Comparison of ENCODE assay signal across 8 cellular contexts in genomic region chr14:70908918-70909641, GRCh38. TPM values are rescaled to one million over a fixed set of nuclear protein-coding genes. Genes with fewer than 3 reads are reported as not detected.
DNase-seq lines count a peak whose midpoint lies in the region; ATAC-seq, FAIRE-seq and TF ChIP-seq lines count a peak whose summit lies in the region.

No MANE protein-coding gene starts in this region.

- peaks cover 62% of the 10 kb centered on the region for H3K79me2 ChIP-seq in DOHH2 (ENCODE audit: control insufficient read depth, low read length)
- H3K79me2 ChIP-seq in PC-9 (ENCODE audit: low read depth), result peaks cover 60% of the 10 kb centered on the region
- H3K79me2 ChIP-seq in parathyroid adenoma, result peaks cover 28% of the 10 kb centered on the region

- H3K4me2 ChIP-seq in DOHH2 (ENCODE audit: low read length) (peak overlapping the region; percentile 96), PC-9 (peak overlapping the region; percentile 79), parathyroid adenoma (ENCODE audit: low read length) (peak overlapping the region; percentile 63)

- intact Hi-C loops in PC-9 (cut with micrococcal nuclease; ENCODE audit: unreplicated experiment), result loop anchor here (5.0 kb wide), 1 partner anchor 307 kb away; the partner anchor contains the start of gene MED6

- H3K4me3 ChIP-seq in DOHH2 (ENCODE audit: low read length) (peak overlapping the region; percentile 92), PC-9 (peak overlapping the region; percentile 68), epithelial cell of proximal tubule (ENCODE audit: low read depth, low read length) (peak overlapping the region; percentile 89), parathyroid adenoma (ENCODE audit: low read depth, low read length) (peak overlapping the region; percentile 80)

- TSS peak; percentile 58 for BruUV-seq in PC-9 (replicated peaks; lab: Mats Ljungman, UMichigan)

- H3F3A ChIP-seq in DOHH2 (ENCODE audit: control insufficient read depth, insufficient read depth) (peaks cover 5% of the 10 kb centered on the region), PC-9 (ENCODE audit: insufficient read depth, low read depth) (peaks cover 6% of the 10 kb centered on the region; the same call in 1 of the 2 replicates)

- H2AFZ ChIP-seq in PC-9 (peak overlapping the region; percentile 91; the same call in 1 of the 2 replicates), parathyroid adenoma (peak overlapping the region; percentile 84)

- peaks cover 12% of the 10 kb centered on the region; the same call in 1 of the 2 replicates for H4K20me1 ChIP-seq in DOHH2 (ENCODE audit: control insufficient read depth, insufficient read depth, low read depth, low read length)
- peaks cover 19% of the 10 kb centered on the region for H4K20me1 ChIP-seq in PC-9 (ENCODE audit: insufficient read depth)

- POLR2A ChIA-PET in PC-9 (lab: Charles Lee; ENCODE audit: unreplicated experiment), result no interaction called here

- no peak overlapping the region for H3K9ac ChIP-seq in parathyroid adenoma

- H3K9me2 ChIP-seq in DOHH2 (replicated peaks; ENCODE audit: control insufficient read depth, low read length) (no peaks in the 10 kb centered on the region), PC-9 (ENCODE audit: insufficient read depth) (no peaks in the 10 kb centered on the region)

- ATAC-seq in HG03460 (IDR thresholded peaks at IDR 0.05; ENCODE audit: unreplicated experiment) (no peak), HG02885 (IDR thresholded peaks at IDR 0.05; ENCODE audit: poor library complexity, unreplicated experiment) (no peak), GM19395 (IDR thresholded peaks at IDR 0.05; ENCODE audit: unreplicated experiment) (no peak)

- H3K4me1 ChIP-seq in DOHH2 (ENCODE audit: control insufficient read depth, low read length), result peaks cover 22% of the 10 kb centered on the region
- H3K4me1 ChIP-seq in PC-9 (replicated peaks; ENCODE audit: insufficient read depth), result peaks cover 15% of the 10 kb centered on the region
- peaks cover 11% of the 10 kb centered on the region for H3K4me1 ChIP-seq in parathyroid adenoma

- no peak for TF ChIP-seq CTCF in DOHH2 (IDR thresholded peaks at IDR 0.05; ENCODE audit: low read depth, low read length, poor library complexity, severe bottlenecking)
- TF ChIP-seq CTCF in PC-9 (conservative IDR thresholded peaks at IDR 0.05), result no peak
- no peak for TF ChIP-seq CTCF in epithelial cell of proximal tubule (conservative IDR thresholded peaks at IDR 0.05; ENCODE audit: low read depth, low read length)
- TF ChIP-seq CTCF in parathyroid adenoma (IDR thresholded peaks at IDR 0.05), result no peak

- no peak for DNase-seq in PC-9
- no peak for DNase-seq in epithelial cell of proximal tubule (ENCODE audit: low read depth)
- DNase-seq in GM19239 (ENCODE audit: insufficient read length, low spot score), result no peak

- CTCF ChIA-PET in PC-9 (lab: Charles Lee), result no interaction called here

- no peak for FAIRE-seq in GM19239 (lab: Jason Lieb, UNC)

- no peaks in the 10 kb centered on the region for H3K9me3 ChIP-seq in DOHH2 (ENCODE audit: control insufficient read depth, insufficient read depth, low read length)
- H3K9me3 ChIP-seq in PC-9 (ENCODE audit: insufficient read depth, low read depth), result no peaks in the 10 kb centered on the region
- H3K9me3 ChIP-seq in parathyroid adenoma (ENCODE audit: control insufficient read depth, low read length), result no peaks in the 10 kb centered on the region

- H3K36me3 ChIP-seq in DOHH2 (ENCODE audit: control insufficient read depth, low read length), result peaks cover 4% of the 10 kb centered on the region; the same call in 1 of the 2 replicates
- H3K36me3 ChIP-seq in PC-9 (ENCODE audit: low read depth), result no peaks in the 10 kb centered on the region
- H3K36me3 ChIP-seq in parathyroid adenoma (ENCODE audit: control insufficient read depth, insufficient read depth, low read length), result no peaks in the 10 kb centered on the region

- no peaks in the 10 kb centered on the region for H3K27me3 ChIP-seq in DOHH2 (ENCODE audit: control insufficient read depth, low read length)
- H3K27me3 ChIP-seq in PC-9 (ENCODE audit: insufficient read depth, low read depth), result no peaks in the 10 kb centered on the region
- H3K27me3 ChIP-seq in parathyroid adenoma (ENCODE audit: control insufficient read depth, insufficient read depth, low read length), result no peaks in the 10 kb centered on the region

- H3K27ac ChIP-seq in DOHH2 (ENCODE audit: low read depth, low read length), result no peak overlapping the region
- H3K27ac ChIP-seq in PC-9, result no peak overlapping the region
- no peak overlapping the region for H3K27ac ChIP-seq in parathyroid adenoma

RNA-seq across cellular contexts. Expression of gene PCNX1, which starts 1.8 kb away (rescaled TPM):
- total RNA-seq in PC-9 (2021) (37.6 and 67.8 TPM in 2 replicates), epithelial cell of proximal tubule (15.0 and 18.0 TPM in 2 replicates)
